1 cellular context compared by ENCODE assay signal in genomic region chr4:103198111-103198765, GRCh38.
TF ChIP-seq lines count a peak whose summit lies in the region.

TSS of gene CENPE (minus strand) at chr4:103198343. CDS start at chr4:103198319, 24 bp downstream.

TF ChIP-seq in HepG2, 621 proteins besides CTCF, POLR2A, EP300 and RAD21 (continued from another document and continues in another):
- TF ChIP-seq ZMYM3 (CRISPR knock-in tag; IDR thresholded peaks at IDR 0.05) (peak; percentile 46; the same call in 1 of the 2 replicates), HMGA1 (CRISPR knock-in tag; conservative IDR thresholded peaks at IDR 0.05) (no peak), ZNF329 (CRISPR knock-in tag; IDR thresholded peaks at IDR 0.05; ENCODE audit: low read depth) (0 out of 2 replicates have a peak, but pooled peaks have one; percentile 56), ZBTB38 (CRISPR knock-in tag; IDR thresholded peaks at IDR 0.05) (peak; percentile 75; the same call in 1 of the 2 replicates), EZH2 (conservative IDR thresholded peaks at IDR 0.05; ENCODE audit: low read depth, low read length) (no peak), ZMYM2 (CRISPR knock-in tag; IDR thresholded peaks at IDR 0.05) (no peak), ZFP37 (CRISPR knock-in tag; IDR thresholded peaks at IDR 0.05; ENCODE audit: borderline replicate concordance) (no peak; the same call in 1 of the 2 replicates), RFXANK (CRISPR knock-in tag; IDR thresholded peaks at IDR 0.05) (no peak), U2AF2 (IDR thresholded peaks at IDR 0.05; ENCODE audit: low read depth, low read length) (no peak), FOXO1 (CRISPR knock-in tag; IDR thresholded peaks at IDR 0.05) (0 out of 2 replicates have a peak, but pooled peaks have one; percentile 3), ZNF17 (CRISPR knock-in tag; IDR thresholded peaks at IDR 0.05) (no peak), ATRX (CRISPR knock-in tag; IDR thresholded peaks at IDR 0.05; ENCODE audit: borderline replicate concordance) (no peak), CHCHD3 (CRISPR knock-in tag; IDR thresholded peaks at IDR 0.05) (no peak), LCORL (IDR thresholded peaks at IDR 0.05) (no peak), LCORL (CRISPR knock-in tag; IDR thresholded peaks at IDR 0.05) (peak; percentile 40; the same call in 1 of the 2 replicates), ZBTB14 (CRISPR knock-in tag; IDR thresholded peaks at IDR 0.05) (no peak), ZBTB33 (CRISPR knock-in tag; IDR thresholded peaks at IDR 0.05) (no peak), ZSCAN21 (CRISPR knock-in tag; IDR thresholded peaks at IDR 0.05; ENCODE audit: borderline replicate concordance) (0 out of 2 replicates have a peak, but pooled peaks have one; percentile 44), SP1 (IDR thresholded peaks at IDR 0.05) (no peak), SP1 (CRISPR knock-in tag; IDR thresholded peaks at IDR 0.05) (peak; percentile 51; the same call in 1 of the 2 replicates), ZNF225 (CRISPR knock-in tag; IDR thresholded peaks at IDR 0.05) (no peak; the same call in 1 of the 2 replicates), ZNF296 (CRISPR knock-in tag; conservative IDR thresholded peaks at IDR 0.05) (no peak), NCOA1 (CRISPR knock-in tag; IDR thresholded peaks at IDR 0.05) (no peak), NR2F6 (IDR thresholded peaks at IDR 0.05) (no peak), NR2F6 (CRISPR knock-in tag; IDR thresholded peaks at IDR 0.05) (no peak), CEBPB (IDR thresholded peaks at IDR 0.05; ENCODE audit: borderline replicate concordance, low read depth, low read length) (no peak), TCF7 (IDR thresholded peaks at IDR 0.05; ENCODE audit: low read depth) (no peak), ZNF784 (CRISPR knock-in tag; IDR thresholded peaks at IDR 0.05; ENCODE audit: borderline replicate concordance) (0 out of 2 replicates have a peak, but pooled peaks have one; percentile 33), CEBPZ (IDR thresholded peaks at IDR 0.05; ENCODE audit: low read length) (no peak), ZNF589 (CRISPR knock-in tag; conservative IDR thresholded peaks at IDR 0.05) (no peak), RXRB (CRISPR knock-in tag; IDR thresholded peaks at IDR 0.05; ENCODE audit: borderline replicate concordance) (no peak), ZNF605 (CRISPR knock-in tag; IDR thresholded peaks at IDR 0.05) (peak; percentile 74; the same call in 1 of the 2 replicates), CBX2 (IDR thresholded peaks at IDR 0.05; ENCODE audit: low read depth, low read length) (no peak), CBX2 (CRISPR knock-in tag; IDR thresholded peaks at IDR 0.05; ENCODE audit: low read depth) (no peak), CBX5 (CRISPR knock-in tag; IDR thresholded peaks at IDR 0.05; ENCODE audit: borderline replicate concordance) (no peak; the same call in 1 of the 2 replicates), YEATS4 (CRISPR knock-in tag; IDR thresholded peaks at IDR 0.05; ENCODE audit: borderline replicate concordance) (peak; percentile 91), ZNF350 (CRISPR knock-in tag; IDR thresholded peaks at IDR 0.05; ENCODE audit: borderline replicate concordance, low read depth) (peak; percentile 81), DR1 (CRISPR knock-in tag; IDR thresholded peaks at IDR 0.05) (0 out of 2 replicates have a peak, but pooled peaks have one; percentile 28), IRF2 (CRISPR knock-in tag; IDR thresholded peaks at IDR 0.05) (no peak), ZNF564 (CRISPR knock-in tag; IDR thresholded peaks at IDR 0.05) (peak; percentile 54; the same call in 1 of the 2 replicates), KDM4B (CRISPR knock-in tag; IDR thresholded peaks at IDR 0.05) (no peak; the same call in 1 of the 2 replicates), ZBED4 (CRISPR knock-in tag; IDR thresholded peaks at IDR 0.05; ENCODE audit: borderline replicate concordance) (no peak), CSRNP1 (CRISPR knock-in tag; IDR thresholded peaks at IDR 0.05) (no peak), ZNF292 (CRISPR knock-in tag; IDR thresholded peaks at IDR 0.05; ENCODE audit: borderline replicate concordance, low read depth) (no peak; the same call in 1 of the 2 replicates), HOXD1 (CRISPR knock-in tag; IDR thresholded peaks at IDR 0.05) (peak; percentile 38; the same call in 1 of the 2 replicates), ZNF496 (CRISPR knock-in tag; IDR thresholded peaks at IDR 0.05; ENCODE audit: insufficient replicate concordance) (no peak), KLF9 (CRISPR knock-in tag; IDR thresholded peaks at IDR 0.05; ENCODE audit: low read depth) (no peak), SMC3 (IDR thresholded peaks at IDR 0.05; ENCODE audit: low read length) (no peak), BCL3 (CRISPR knock-in tag; IDR thresholded peaks at IDR 0.05) (peak; percentile 61; the same call in 1 of the 2 replicates)
- TF ChIP-seq, protein P1, sequence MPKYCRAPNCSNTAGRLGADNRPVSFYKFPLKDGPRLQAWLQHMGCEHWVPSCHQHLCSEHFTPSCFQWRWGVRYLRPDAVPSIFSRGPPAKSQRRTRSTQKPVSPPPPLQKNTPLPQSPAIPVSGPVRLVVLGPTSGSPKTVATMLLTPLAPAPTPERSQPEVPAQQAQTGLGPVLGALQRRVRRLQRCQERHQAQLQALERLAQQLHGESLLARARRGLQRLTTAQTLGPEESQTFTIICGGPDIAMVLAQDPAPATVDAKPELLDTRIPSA (CRISPR knock-in tag; IDR thresholded peaks at IDR 0.05; ENCODE audit: borderline replicate concordance), result no peak
- TF ChIP-seq, protein P2, sequence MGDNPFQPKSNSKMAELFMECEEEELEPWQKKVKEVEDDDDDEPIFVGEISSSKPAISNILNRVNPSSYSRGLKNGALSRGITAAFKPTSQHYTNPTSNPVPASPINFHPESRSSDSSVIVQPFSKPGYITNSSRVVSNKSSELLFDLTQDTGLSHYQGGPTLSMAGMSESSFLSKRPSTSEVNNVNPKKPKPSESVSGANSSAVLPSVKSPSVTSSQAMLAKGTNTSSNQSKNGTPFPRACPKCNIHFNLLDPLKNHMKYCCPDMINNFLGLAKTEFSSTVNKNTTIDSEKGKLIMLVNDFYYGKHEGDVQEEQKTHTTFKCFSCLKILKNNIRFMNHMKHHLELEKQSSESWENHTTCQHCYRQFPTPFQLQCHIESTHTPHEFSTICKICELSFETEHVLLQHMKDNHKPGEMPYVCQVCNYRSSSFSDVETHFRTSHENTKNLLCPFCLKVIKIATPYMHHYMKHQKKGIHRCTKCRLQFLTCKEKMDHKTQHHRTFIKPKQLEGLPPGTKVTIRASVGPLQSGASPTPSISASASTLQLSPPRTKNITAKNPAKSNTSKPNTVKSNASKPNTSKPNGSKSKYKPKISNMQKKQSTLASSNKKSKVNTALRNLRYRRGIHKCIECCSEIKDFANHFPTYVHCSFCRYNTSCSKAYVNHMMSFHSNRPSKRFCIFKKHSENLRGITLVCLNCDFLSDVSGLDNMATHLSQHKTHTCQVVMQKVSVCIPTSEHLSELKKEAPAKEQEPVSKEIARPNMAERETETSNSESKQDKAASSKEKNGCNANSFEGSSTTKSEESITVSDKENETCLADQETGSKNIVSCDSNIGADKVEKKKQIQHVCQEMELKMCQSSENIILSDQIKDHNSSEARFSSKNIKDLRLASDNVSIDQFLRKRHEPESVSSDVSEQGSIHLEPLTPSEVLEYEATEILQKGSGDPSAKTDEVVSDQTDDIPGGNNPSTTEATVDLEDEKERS (CRISPR knock-in tag; IDR thresholded peaks at IDR 0.05), result no peak
